ENCODE assay signal across 8 cellular contexts in the genomic region with DNA sequence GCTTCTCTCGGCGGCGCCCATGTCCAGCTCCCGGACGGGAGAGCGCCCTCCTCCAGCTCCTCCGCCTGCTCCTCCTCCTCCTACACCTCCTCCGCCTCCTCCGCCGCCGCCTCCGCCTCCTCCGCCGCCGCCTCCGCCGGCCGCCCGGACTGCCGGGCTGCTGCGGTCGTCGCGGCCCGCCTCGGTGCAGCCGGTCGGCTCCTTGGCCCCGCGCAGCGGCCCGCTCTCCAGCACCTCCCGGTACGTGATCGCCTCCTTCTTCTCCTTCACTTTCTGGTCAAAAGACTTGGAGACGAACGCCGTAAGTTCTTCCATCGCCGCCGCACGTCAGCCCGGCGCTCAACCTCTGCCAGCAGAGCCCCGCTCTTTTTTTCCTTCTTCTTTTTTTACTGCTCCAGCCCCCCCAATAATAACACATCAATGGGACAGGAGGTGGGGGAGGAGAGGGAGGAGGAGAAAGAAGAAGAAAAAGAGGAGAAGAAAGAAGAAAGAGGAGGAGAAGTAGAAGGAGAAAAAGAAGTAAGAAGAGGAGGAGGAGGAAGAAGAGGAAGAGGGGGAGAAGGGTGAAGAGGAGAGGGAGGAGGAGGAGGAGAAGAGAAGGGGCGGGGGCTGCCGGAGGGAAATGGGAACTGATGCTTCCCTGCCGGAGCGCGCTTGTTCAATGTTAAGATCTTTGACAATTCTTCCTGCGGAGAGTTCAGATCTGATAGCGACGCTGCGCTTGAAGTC.
DNase-seq lines count a peak whose midpoint lies in the region; ATAC-seq lines count a peak whose summit lies in the region.

Gene SHOX2, minus strand, starts transcription at position 711 of the 729 bp plus-strand sequence. Its CDS starts 396 bp downstream, at position 315.

- peak within 1 kb of the TSS; percentile 90 for H3K4me3 ChIP-seq in adipocyte (ENCODE audit: low read length)
- H3K4me3 ChIP-seq in iPS-15b (ENCODE audit: low read depth, low read length), result peak within 1 kb of the TSS; percentile 50

- peaks cover 37 to 59% of the 10 kb centered on the region in 2 donors for H3K4me1 Mint-ChIP-seq in stimulated activated naive B cell treated with anti-CD40 and anti-IgM and Interleukin-4, amounts not matched to agents 10 μg/mL and 1 μg/mL and 100 μg/mL, for 72 hours

- peaks cover 23% of the 10 kb centered on the region for H3K4me1 ChIP-seq in adipocyte (ENCODE audit: control insufficient read depth, insufficient read depth, low read length)
- no peaks in the 10 kb centered on the region for H3K4me1 ChIP-seq in iPS-15b (ENCODE audit: control insufficient read depth, insufficient read depth, low read length)

- peak; percentile 46 for DNase-seq in activated T-cell treated with anti-CD3 and anti-CD28 coated beads, Interleukin-2, amount 50 U/mL, for 1 hour
- DNase-seq in activated T-cell treated with anti-CD3 and anti-CD28 coated beads for 4 hours (no peak), NCI-H2171 treated with DMSO at 0.1 percent for 48 hours (lab: John Stamatoyannopoulos, UW) (peak; percentile 71), adipocyte (ENCODE audit: low read depth) (peak; percentile 82), foreskin melanocyte (no peak), iPS-NIHi7 (ENCODE audit: extremely low spot score) (no peak)
- no peak for DNase-seq in stimulated activated naive B cell treated with anti-CD40 and anti-IgM and Interleukin-4, amounts not matched to agents 10 μg/mL and 1 μg/mL and 100 μg/mL, for 72 hours

- H3K36me3 ChIP-seq in adipocyte (ENCODE audit: control insufficient read depth, insufficient read depth, low read length, severe bottlenecking), result peaks cover 6% of the 10 kb centered on the region
- H3K36me3 ChIP-seq in iPS-15b (ENCODE audit: control insufficient read depth, insufficient read depth, low read length), result no peaks in the 10 kb centered on the region

- H3K27me3 Mint-ChIP-seq in stimulated activated naive B cell treated with anti-CD40 and anti-IgM and Interleukin-4, amounts not matched to agents 10 μg/mL and 1 μg/mL and 100 μg/mL, for 72 hours, result peaks cover 54 to 57% of the 10 kb centered on the region in 2 donors

- H3K27me3 ChIP-seq in adipocyte (replicated peaks; ENCODE audit: control insufficient read depth, insufficient read depth, low read length) (no peaks in the 10 kb centered on the region), iPS-15b (ENCODE audit: control insufficient read depth, insufficient read depth, low read length) (peaks cover 85% of the 10 kb centered on the region)

- peaks cover 5 to 8% of the 10 kb centered on the region in 2 donors for H3K9me3 Mint-ChIP-seq in stimulated activated naive B cell treated with anti-CD40 and anti-IgM and Interleukin-4, amounts not matched to agents 10 μg/mL and 1 μg/mL and 100 μg/mL, for 72 hours

- peak within 1 kb of the TSS; percentile 89 for H3K27ac Mint-ChIP-seq in stimulated activated naive B cell treated with anti-CD40 and anti-IgM and Interleukin-4, amounts not matched to agents 10 μg/mL and 1 μg/mL and 100 μg/mL, for 72 hours

- H3K9ac ChIP-seq in adipocyte (ENCODE audit: low read length), result peak within 1 kb of the TSS; percentile 85
- H3K9ac ChIP-seq in iPS-15b (ENCODE audit: low read depth, low read length), result no peak within 1 kb of the TSS

- ATAC-seq in stimulated activated naive B cell treated with anti-CD40 and anti-IgM and Interleukin-4, amounts not matched to agents 10 μg/mL and 1 μg/mL and 100 μg/mL, for 72 hours (replicated peaks), result no peak

- peaks cover 6 to 16% of the 10 kb centered on the region in 2 donors for H3K36me3 Mint-ChIP-seq in stimulated activated naive B cell treated with anti-CD40 and anti-IgM and Interleukin-4, amounts not matched to agents 10 μg/mL and 1 μg/mL and 100 μg/mL, for 72 hours

- no peaks in the 10 kb centered on the region for H3K9me3 ChIP-seq in adipocyte (ENCODE audit: control insufficient read depth, low read length)
- H3K9me3 ChIP-seq in iPS-15b (ENCODE audit: control insufficient read depth, insufficient read depth, low read length), result no peaks in the 10 kb centered on the region

- H3K4me3 Mint-ChIP-seq in stimulated activated naive B cell treated with anti-CD40 and anti-IgM and Interleukin-4, amounts not matched to agents 10 μg/mL and 1 μg/mL and 100 μg/mL, for 72 hours, result peak within 1 kb of the TSS; percentile 85 to 90

Comparison
In these comparisons a context has a peak if more than half of its experiments do, and no peak if none do; other contexts are left out.
1. DNase-seq: peak in activated T-cell treated with anti-CD3 and anti-CD28 coated beads, Interleukin-2, amount 50 U/mL, for 1 hour (single experiment), NCI-H2171 treated with DMSO at 0.1 percent for 48 hours (single experiment) and adipocyte (single experiment); none in activated T-cell treated with anti-CD3 and anti-CD28 coated beads for 4 hours (single experiment), stimulated activated naive B cell treated with anti-CD40 and anti-IgM and Interleukin-4, amounts not matched to agents 10 μg/mL and 1 μg/mL and 100 μg/mL, for 72 hours (single experiment), foreskin melanocyte (single experiment) and iPS-NIHi7 (single experiment).